16 cellular contexts compared by ENCODE assay signal in genomic region chr16:57531253-57531575, GRCh38. TPM values are rescaled to one million over a fixed set of nuclear protein-coding genes. Genes with fewer than 3 reads are reported as not detected.
DNase-seq lines count a peak whose midpoint lies in the region; ATAC-seq, FAIRE-seq and TF ChIP-seq lines count a peak whose summit lies in the region.
"Had no signal": no experiment of that assay in that cellular context is flagged by ENCODE, and none has a peak within 500 bp of the region (broad histone marks: within the 10 kb centered on the region; RNA-seq: fewer than 3 reads in every experiment).

No MANE protein-coding gene starts in this region.

- H3K27ac ChIP-seq in A549 (peak overlapping the region in 1 of 2 experiments; percentile 79; a peak in 2 of 6 replicates), tibial nerve (peak overlapping the region in 1 of 4 donors; percentile 51), SJCRH30 (no peak overlapping the region)
- H3K27ac ChIP-seq: parathyroid adenoma had no signal

- BruUV-seq in Caco-2 (replicated peaks; lab: Mats Ljungman, UMichigan) = no TSS peak

- no peaks in the 10 kb centered on the region for H3K9me3 ChIP-seq in A549
- no peaks in the 10 kb centered on the region for H3K9me3 ChIP-seq in Caco-2
- H3K9me3 ChIP-seq in tibial nerve = no peaks in the 10 kb centered on the region
- no peaks in the 10 kb centered on the region for H3K9me3 ChIP-seq in SJCRH30 (replicated peaks)
- H3K9me3 ChIP-seq: left lung had no signal

- H3K9me3 Mint-ChIP-seq in Caco-2 (ENCODE audit: unreplicated experiment) = no peaks in the 10 kb centered on the region
- no peaks in the 10 kb centered on the region for H3K9me3 Mint-ChIP-seq in activated T-cell treated with anti-CD3 and anti-CD28 coated beads, Interleukin-2, amount 50 U/mL, for 4 hours
- no peaks in the 10 kb centered on the region for H3K9me3 Mint-ChIP-seq in memory B cell

- FAIRE-seq in A549 (lab: Jason Lieb, UNC) = no peak
- FAIRE-seq: endometrium had no signal

- H3K27me3 ChIP-seq in Caco-2 (replicated peaks; ENCODE audit: control insufficient read depth, insufficient read depth, low read length) = no peaks in the 10 kb centered on the region
- no peaks in the 10 kb centered on the region for H3K27me3 ChIP-seq in tibial nerve
- H3K27me3 ChIP-seq in SJCRH30 = no peaks in the 10 kb centered on the region

- H3K4me3 Mint-ChIP-seq in Caco-2 (ENCODE audit: unreplicated experiment) = peak overlapping the region; percentile 71
- H3K4me3 Mint-ChIP-seq in activated T-cell treated with anti-CD3 and anti-CD28 coated beads, Interleukin-2, amount 50 U/mL, for 4 hours = peak overlapping the region; percentile 29
- peak overlapping the region; percentile 80 for H3K4me3 Mint-ChIP-seq in memory B cell
- H3K4me3 Mint-ChIP-seq: brain had no signal

- H3K36me3 Mint-ChIP-seq in Caco-2 (ENCODE audit: insufficient read depth, unreplicated experiment) (peaks cover 17% of the 10 kb centered on the region), memory B cell (peaks cover 7% of the 10 kb centered on the region)
- no peaks in the 10 kb centered on the region for H3K36me3 Mint-ChIP-seq in activated T-cell treated with anti-CD3 and anti-CD28 coated beads, Interleukin-2, amount 50 U/mL, for 4 hours (ENCODE audit: insufficient read depth)
- H3K36me3 Mint-ChIP-seq: brain had no signal

- POLR2A ChIA-PET in A549 (lab: Yijun Ruan, JAX) = no interaction called here
- POLR2A ChIA-PET in Caco-2 (lab: Charles Lee) = no interaction called here

- H3K36me3 ChIP-seq in Caco-2 (ENCODE audit: control insufficient read depth, insufficient read depth, low read length) (no peaks in the 10 kb centered on the region; the same call in none of the 2 replicates), tibial nerve (peaks cover 0 to 21% (median 0%) of the 10 kb centered on the region in 3 donors), SJCRH30 (no peaks in the 10 kb centered on the region)
- H3K36me3 ChIP-seq: left lung had no signal

- no peak for TF ChIP-seq EP300 in A549 (IDR thresholded peaks at IDR 0.05)
- TF ChIP-seq EP300 in tibial nerve (IDR thresholded peaks at IDR 0.05) = no peak

- intact Hi-C loops in Caco-2 (cut with micrococcal nuclease; ENCODE audit: unreplicated experiment) = no loop called here

- WGBS in A549 (ENCODE audit: missing lambda C conversion rate) = 77% methylated on average over 3 of the region's 3 CpGs
- WGBS in tibial nerve, 2 donors = 76 to 84% methylated on average over 3 of the region's 3 CpGs

- H3K27me3 Mint-ChIP-seq in Caco-2 (ENCODE audit: insufficient read depth, unreplicated experiment) (no peaks in the 10 kb centered on the region), memory B cell (no peaks in the 10 kb centered on the region)
- no peaks in the 10 kb centered on the region for H3K27me3 Mint-ChIP-seq in activated T-cell treated with anti-CD3 and anti-CD28 coated beads, Interleukin-2, amount 50 U/mL, for 4 hours (ENCODE audit: low read depth)

- peak overlapping the region; percentile 16; the same call in 2 of the 3 replicates for H3K4me2 ChIP-seq in A549

- H3K4me1 ChIP-seq in A549 = peaks cover 60% of the 10 kb centered on the region
- H3K4me1 ChIP-seq in Caco-2 = peaks cover 15% of the 10 kb centered on the region
- peaks cover 0 to 63% (median 35%) of the 10 kb centered on the region in 4 donors for H3K4me1 ChIP-seq in tibial nerve
- H3K4me1 ChIP-seq in SJCRH30 = peaks cover 8% of the 10 kb centered on the region

- TF ChIP-seq CTCF in A549 (IDR thresholded peaks at IDR 0.05) (no peak), Caco-2 (IDR thresholded peaks at IDR 0.05; ENCODE audit: insufficient read depth in 1 of 2, low read depth in 1 of 2, low read length in 1 of 2, severe bottlenecking in 1 of 2, unreplicated experiment in 1 of 2) (no peak), tibial nerve (IDR thresholded peaks at IDR 0.05) (no peak)

- H3K4me1 Mint-ChIP-seq in Caco-2 (ENCODE audit: low read depth, unreplicated experiment) (peaks cover 24% of the 10 kb centered on the region), memory B cell (peaks cover 51% of the 10 kb centered on the region)
- peaks cover 57% of the 10 kb centered on the region for H3K4me1 Mint-ChIP-seq in activated T-cell treated with anti-CD3 and anti-CD28 coated beads, Interleukin-2, amount 50 U/mL, for 4 hours (ENCODE audit: low read depth)

- no peak for ATAC-seq in A549
- ATAC-seq in activated T-cell treated with anti-CD3 and anti-CD28 coated beads, Interleukin-2, amount 50 U/mL, for 4 hours = no peak
- no peak for ATAC-seq in memory B cell (ENCODE audit: low read depth)
- ATAC-seq: left lung had no signal

- TF ChIP-seq POLR2A in A549 (IDR thresholded peaks at IDR 0.05; ENCODE audit: low read length) (no peak), tibial nerve (IDR thresholded peaks at IDR 0.05) (no peak)

- no peak for TF ChIP-seq RAD21 in A549 (conservative IDR thresholded peaks at IDR 0.05 in 1 of 2, IDR thresholded peaks at IDR 0.05 in 1 of 2)

- no peak overlapping the region for H3K27ac Mint-ChIP-seq in Caco-2 (ENCODE audit: unreplicated experiment)
- peak overlapping the region; percentile 93 for H3K27ac Mint-ChIP-seq in memory B cell

- CTCF ChIA-PET in A549 (lab: Yijun Ruan, JAX) (interaction anchor here (1.1 to 3.4 kb wide), 4 partner anchors 10 to 113 kb away, joined by 4 to 23 read pairs (median 6); partner anchors contain the start of gene POLR2C), Caco-2 (lab: Charles Lee) (no interaction called here)

- DNase-seq in A549 (ENCODE audit: low read depth in 1 of 2, low spot score in 1 of 2) (no peak), Caco-2 (peak in 1 of 2 experiments; percentile 26), memory B cell (ENCODE audit: low spot score in 2 of 2) (no peak), tibial nerve (ENCODE audit: low spot score in 2 of 2) (no peak), SJCRH30 (no peak), DMS53 (lab: John Stamatoyannopoulos, UW) (no peak)
- peak; percentile 3 for DNase-seq in activated T-cell treated with anti-CD3 and anti-CD28 coated beads, Interleukin-2, amount 50 U/mL, for 4 hours
- no peak for DNase-seq in activated CD4-positive, CD25-positive, alpha-beta regulatory T cell treated with anti-CD3 and anti-CD28 coated beads, Interleukin-2, amount 50 U/mL, for 72 hours
- DNase-seq: activated CD4-positive, alpha-beta T cell treated with anti-CD3 and anti-CD28 coated beads for 48 hours; NCI-H1092; NCI-H524; SHP77 had no signal

- no peak overlapping the region for H3K4me3 ChIP-seq in A549
- no peak overlapping the region for H3K4me3 ChIP-seq in Caco-2 (ENCODE audit: low read depth, low read length)
- no peak overlapping the region for H3K4me3 ChIP-seq in tibial nerve
- H3K4me3 ChIP-seq in SJCRH30 = no peak overlapping the region
- H3K4me3 ChIP-seq: left lung had no signal

TF ChIP-seq in A549, 52 proteins besides CTCF, POLR2A, EP300 and RAD21 (continues in another document):
- TF ChIP-seq SREBF2 (IDR thresholded peaks at IDR 0.05) (no peak), HDAC2 (IDR thresholded peaks at IDR 0.05) (no peak), RCOR1 (IDR thresholded peaks at IDR 0.05; ENCODE audit: low read depth, low read length) (no peak), CHD4 (IDR thresholded peaks at IDR 0.05; ENCODE audit: borderline replicate concordance) (no peak), RFX5 (IDR thresholded peaks at IDR 0.05) (no peak), MAFK (IDR thresholded peaks at IDR 0.05; ENCODE audit: partially characterized antibody) (no peak), PBX3 (IDR thresholded peaks at IDR 0.05) (no peak)

RNA-seq across cellular contexts. Expression of gene CCDC102A, which starts 5.2 kb away (rescaled TPM):
- polyA plus RNA-seq in A549 (2011; rRNA removed) = 7.4 and 8.0 TPM in 2 replicates
- polyA plus RNA-seq in A549 (2012; cell fraction: cytosol; rRNA removed) = 20.1 and 20.7 TPM in 2 replicates
- polyA plus RNA-seq in A549 (2012; cell fraction: nucleus; rRNA removed) = 18.4 and 19.5 TPM in 2 replicates
- polyA plus RNA-seq in A549 (2017; fragmentation: RNase III; extraction: RNeasy Plus Mini Kit Qiagen cat#74134 plus additional on column Dnase treatment) = 7.6 to 8.5 TPM (median 8.3 TPM) in 3 replicates
- 3.5 and 4.0 TPM in 2 replicates for polyA minus RNA-seq in A549 (2011; rRNA and poly(A)+ RNA removed)
- 9.1 and 11.8 TPM in 2 replicates for total RNA-seq in Caco-2 (2022)
- 1 to 10 TPM; 4.6 to 8.9 (median 6.9) TPM for total RNA-seq in activated T-cell treated with anti-CD3 and anti-CD28 coated beads, Interleukin-2, amount 50 U/mL, for 4 hours
- 10 to 100 TPM; 17.4 to 30.4 (median 24.5) TPM for total RNA-seq in tibial nerve
- total RNA-seq in SJCRH30 (2014; rRNA removed; shearing (Covaris generic)) = 9.7 and 11.1 TPM in 2 replicates

RNA-seq across cellular contexts. Expression of gene ADGRG5, which starts 11.2 kb away (rescaled TPM):
- polyA plus RNA-seq in A549 (2011; rRNA removed) = not detected in 2 replicates
- 0.03 TPM in 1 of 2 replicates, not detected in the other for polyA plus RNA-seq in A549 (2012; cell fraction: cytosol; rRNA removed)
- not detected in 2 replicates for polyA plus RNA-seq in A549 (2012; cell fraction: nucleus; rRNA removed)
- 0.06 TPM in 1 of 3 replicates, not detected in the others for polyA plus RNA-seq in A549 (2017; fragmentation: RNase III; extraction: RNeasy Plus Mini Kit Qiagen cat#74134 plus additional on column Dnase treatment)
- polyA minus RNA-seq in A549 (2011; rRNA and poly(A)+ RNA removed) = not detected in 2 replicates
- 4.6 and 5.2 TPM in 2 replicates for total RNA-seq in Caco-2 (2022)
- total RNA-seq in activated T-cell treated with anti-CD3 and anti-CD28 coated beads, Interleukin-2, amount 50 U/mL, for 4 hours = 1 to 10 TPM; 1.7 to 6.7 (median 6.5) TPM
- total RNA-seq in tibial nerve = 1 to 10 TPM in 2 of 4 donors, under 1 TPM in 1, not detected in 1; 0.22 to 3.3 (median 1.2) TPM
- not detected in 2 replicates for total RNA-seq in SJCRH30 (2014; rRNA removed; shearing (Covaris generic))

RNA-seq across cellular contexts. Expression of gene DOK4, which starts 44.9 kb away (rescaled TPM):
- polyA plus RNA-seq in A549 (2011; rRNA removed) (85.4 and 93.2 TPM in 2 replicates), A549 (2017; fragmentation: RNase III; extraction: RNeasy Plus Mini Kit Qiagen cat#74134 plus additional on column Dnase treatment) (51.9 to 70.3 TPM (median 65.2 TPM) in 3 replicates)
- 76.5 and 94.3 TPM in 2 replicates for polyA plus RNA-seq in A549 (2012; cell fraction: cytosol; rRNA removed)
- polyA plus RNA-seq in A549 (2012; cell fraction: nucleus; rRNA removed) = 99.2 and 102 TPM in 2 replicates
- 103 and 109 TPM in 2 replicates for polyA minus RNA-seq in A549 (2011; rRNA and poly(A)+ RNA removed)
- total RNA-seq in Caco-2 (2022) (111 and 122 TPM in 2 replicates), tibial nerve (10 to 100 TPM; 22.8 to 33.1 (median 29.1) TPM)
- 1 to 10 TPM; 1.1 to 2.6 (median 1.6) TPM for total RNA-seq in activated T-cell treated with anti-CD3 and anti-CD28 coated beads, Interleukin-2, amount 50 U/mL, for 4 hours
- total RNA-seq in SJCRH30 (2014; rRNA removed; shearing (Covaris generic)) = 10.4 and 13.0 TPM in 2 replicates

Comparison
In these comparisons a context has a peak if more than half of its experiments do, and no peak if none do; other contexts are left out.
1. H3K4me3 Mint-ChIP-seq: peak in every context shown above with its lines; median percentile 80 in memory B cell; 71 in Caco-2; 29 in activated T-cell treated with anti-CD3 and anti-CD28 coated beads, Interleukin-2, amount 50 U/mL, for 4 hours.